ENCODE assay signal across 8 cellular contexts in genomic region chr5:177426566-177427210, GRCh38. TPM values are rescaled to one million over a fixed set of nuclear protein-coding genes. Genes with fewer than 3 reads are reported as not detected.
DNase-seq lines count a peak whose midpoint lies in the region; ATAC-seq and TF ChIP-seq lines count a peak whose summit lies in the region.

GRK6 (plus strand) TSS chr5:177426676; CDS start chr5:177426846, 170 bp downstream.

- H3K4ac ChIP-seq in H9 (ENCODE audit: low read depth, low read length), result no peak within 1 kb of the TSS; the same call in 1 of the 2 replicates

- H3K4me3 ChIP-seq in GM12864 (ENCODE audit: low read depth, low read length) (peak within 1 kb of the TSS; percentile 71), NB4 (ENCODE audit: low read depth, low read length) (peak within 1 kb of the TSS; percentile 96), esophagus (ENCODE audit: low read depth in 1 of 2, low read length in 2 of 2) (peak within 1 kb of the TSS; percentile 84 to 85), urinary bladder (ENCODE audit: low read depth, low read length) (peak within 1 kb of the TSS; percentile 69)
- peak within 1 kb of the TSS; percentile 95 for H3K4me3 ChIP-seq in naive thymus-derived CD4-positive, alpha-beta T cell (ENCODE audit: low read length)

- H2BK120ac ChIP-seq in H9 (ENCODE audit: low read depth, low read length, poor library complexity, severe bottlenecking), result peak within 1 kb of the TSS; percentile 64

- no peaks in the 10 kb centered on the region for H4K20me1 ChIP-seq in H9 (ENCODE audit: control insufficient read depth, insufficient read depth, insufficient read length)

- intact Hi-C loops in naive thymus-derived CD4-positive, alpha-beta T cell (cut with micrococcal nuclease), result loop anchor here (1.0 to 5.0 kb wide), 17 partner anchors 14 to 890 kb away; partner anchors contain the start of genes FAM193B (in 2 of the 2), PDLIM7 (in 2 of the 2), RNF44 (in 2 of the 2) and DDX41 (in 1 of the 2)

- no peak within 1 kb of the TSS for H4K8ac ChIP-seq in H9 (replicated peaks; ENCODE audit: insufficient read length, low read depth, low read length)

- H4K91ac ChIP-seq in H9 (ENCODE audit: insufficient read length, low read depth, low read length), result no peak within 1 kb of the TSS

- H2AK5ac ChIP-seq in H9 (ENCODE audit: insufficient read length, low read length), result peak within 1 kb of the TSS; percentile 33

- H2BK15ac ChIP-seq in H9 (ENCODE audit: low read depth, low read length), result no peak within 1 kb of the TSS

- peak within 1 kb of the TSS; percentile 11 for H2BK12ac ChIP-seq in H9 (ENCODE audit: insufficient read length, low read depth, low read length)

- H3K27ac Mint-ChIP-seq in H9, result peak within 1 kb of the TSS; percentile 96 to 99 (median 98)
- H3K27ac Mint-ChIP-seq in naive thymus-derived CD4-positive, alpha-beta T cell, result peak within 1 kb of the TSS; percentile 92 to 98 (median 96)

- peaks cover 18 to 29% of the 10 kb centered on the region in 2 experiments for H3K4me1 Mint-ChIP-seq in H9
- H3K4me1 Mint-ChIP-seq in naive thymus-derived CD4-positive, alpha-beta T cell, result peaks cover 38 to 61% (median 44%) of the 10 kb centered on the region in 7 donors

- H3K4me2 ChIP-seq in H9 (ENCODE audit: insufficient read depth, insufficient read length, low read length), result peak within 1 kb of the TSS; percentile 78

- TF ChIP-seq POLR2A in NB4 (IDR thresholded peaks at IDR 0.05; ENCODE audit: extremely low read depth, insufficient read length), result no peak

- peak; percentile 2 for ATAC-seq in naive thymus-derived CD4-positive, alpha-beta T cell

- no peak within 1 kb of the TSS for H2BK5ac ChIP-seq in H9 (ENCODE audit: insufficient read length, low read length)

- H3K27me3 ChIP-seq in H9 (ENCODE audit: insufficient read depth, low read length), result no peaks in the 10 kb centered on the region
- H3K27me3 ChIP-seq in esophagus (ENCODE audit: control insufficient read depth in 1 of 2, insufficient read depth in 2 of 2, low read length in 2 of 2), result no peaks in the 10 kb centered on the region
- no peaks in the 10 kb centered on the region for H3K27me3 ChIP-seq in naive thymus-derived CD4-positive, alpha-beta T cell (ENCODE audit: control insufficient read depth in 2 of 2, insufficient read depth in 2 of 2, low read length in 2 of 2)

- peaks cover 2 to 16% (median 16%) of the 10 kb centered on the region in 3 experiments; a peak in 6 of 7 replicates for H3K36me3 Mint-ChIP-seq in H9 (ENCODE audit: insufficient read depth in 1 of 3, low read depth in 3 of 3)
- H3K36me3 Mint-ChIP-seq in naive thymus-derived CD4-positive, alpha-beta T cell, result peaks cover 0 to 27% (median 8%) of the 10 kb centered on the region in 5 donors

- H3K4me3 Mint-ChIP-seq in H9, result peak within 1 kb of the TSS; percentile 81 to 89
- H3K4me3 Mint-ChIP-seq in naive thymus-derived CD4-positive, alpha-beta T cell, result peak within 1 kb of the TSS; percentile 87 to 96 (median 94)

- peak within 1 kb of the TSS; percentile 71 for H3K9ac ChIP-seq in H9 (ENCODE audit: extremely low read depth, insufficient read length, low read length)

- no peak within 1 kb of the TSS for H3T11ph ChIP-seq in H9 (ENCODE audit: low read length)

- H3K27ac ChIP-seq in H9 (ENCODE audit: insufficient read length, low read depth, low read length) (peak within 1 kb of the TSS; percentile 66), esophagus (ENCODE audit: low read depth in 2 of 2, low read length in 1 of 2) (peak within 1 kb of the TSS; percentile 98 to 99), urinary bladder (ENCODE audit: low read depth) (peak within 1 kb of the TSS; percentile 96)
- peak within 1 kb of the TSS; percentile 92 for H3K27ac ChIP-seq in naive thymus-derived CD4-positive, alpha-beta T cell (ENCODE audit: low read depth, low read length)

- H3K56ac ChIP-seq in H9 (ENCODE audit: insufficient read length, low read depth, low read length), result no peak within 1 kb of the TSS

- H3K79me1 ChIP-seq in H9 (ENCODE audit: insufficient read depth, low read depth, low read length, poor library complexity, severe bottlenecking), result no peaks in the 10 kb centered on the region

- H3K14ac ChIP-seq in H9 (ENCODE audit: insufficient read depth, low read length), result peak within 1 kb of the TSS; percentile 98

- H3K9me3 ChIP-seq in H9 (ENCODE audit: control insufficient read depth, low read depth, low read length), result no peaks in the 10 kb centered on the region
- H3K9me3 ChIP-seq in esophagus (ENCODE audit: control insufficient read depth in 2 of 2, insufficient read depth in 1 of 2, low read depth in 1 of 2, low read length in 1 of 2), result no peaks in the 10 kb centered on the region
- H3K9me3 ChIP-seq in naive thymus-derived CD4-positive, alpha-beta T cell (ENCODE audit: control insufficient read depth in 2 of 3, low read length in 3 of 3), result no peaks in the 10 kb centered on the region

- H3K23ac ChIP-seq in H9 (ENCODE audit: insufficient read length, low read depth, low read length), result no peak within 1 kb of the TSS

- H3K36me3 ChIP-seq in esophagus (ENCODE audit: control insufficient read depth in 2 of 2, insufficient read depth in 2 of 2, low read length in 1 of 2), result peaks cover 0 to 3% of the 10 kb centered on the region in 2 donors
- H3K36me3 ChIP-seq in naive thymus-derived CD4-positive, alpha-beta T cell (ENCODE audit: control insufficient read depth in 2 of 3, insufficient read depth in 3 of 3, low read length in 3 of 3), result peaks cover 0 to 11% (median 0%) of the 10 kb centered on the region in 3 experiments
- H3K36me3 ChIP-seq in urinary bladder (ENCODE audit: insufficient read depth), result no peaks in the 10 kb centered on the region

- no peak within 1 kb of the TSS for H2AFZ ChIP-seq in H9 (ENCODE audit: low read length)

- H2BK20ac ChIP-seq in H9 (ENCODE audit: low read depth, low read length, poor library complexity, severe bottlenecking), result peak within 1 kb of the TSS; percentile 86

- H3K79me2 ChIP-seq in H9 (ENCODE audit: insufficient read depth, low read length), result no peaks in the 10 kb centered on the region; the same call in 1 of the 2 replicates

- H3K27me3 Mint-ChIP-seq in H9 (ENCODE audit: low read depth), result peaks cover 5% of the 10 kb centered on the region; the same call in 1 of the 2 replicates
- H3K27me3 Mint-ChIP-seq in naive thymus-derived CD4-positive, alpha-beta T cell, result peaks cover 0 to 3% (median 0%) of the 10 kb centered on the region in 5 donors

- POLR2A ChIA-PET in naive thymus-derived CD4-positive, alpha-beta T cell (lab: Charles Lee), result interaction anchor here (0.8 to 23.7 kb wide), 15 partner anchors 7 to 891 kb away, joined by 3 to 804 read pairs (median 7); partner anchors contain the start of genes F12, PDLIM7, PRR7 and RGS14

- peak within 1 kb of the TSS; percentile 27 for H4K5ac ChIP-seq in H9 (ENCODE audit: insufficient read length, low read depth, low read length)

- no peaks in the 10 kb centered on the region for H3K9me3 Mint-ChIP-seq in H9
- H3K9me3 Mint-ChIP-seq in naive thymus-derived CD4-positive, alpha-beta T cell, result peaks cover 0 to 2% (median 0%) of the 10 kb centered on the region in 11 donors

- WGBS in H9 (ENCODE audit: extremely low coverage, insufficient read length, low lambda C conversion rate), result no CpG with 5 or more reads among the region's 82 CpGs
- 0% methylated on average over 50 to 82 of the region's 82 CpGs for WGBS in esophagus, 2 donors
- WGBS in urinary bladder, result under 1% methylated on average over 82 of the region's 82 CpGs

- H3K18ac ChIP-seq in H9 (ENCODE audit: insufficient read length, low read depth, low read length), result peak within 1 kb of the TSS; percentile 98

- CTCF ChIA-PET in naive thymus-derived CD4-positive, alpha-beta T cell (lab: Charles Lee), result interaction anchor here (1.0 to 10.3 kb wide), 3 partner anchors 21 to 28 kb away, joined by 3 to 116 read pairs (median 91); partner anchors contain the start of gene PFN3

- DNase-seq in GM12864 (ENCODE audit: low read depth) (no peak), H9 (no peak), NB4 (ENCODE audit: low read depth) (peak; percentile 72), activated T-cell treated with anti-CD3 and anti-CD28 coated beads for 4 hours (peak; percentile 51), OCI-M2 (lab: John Stamatoyannopoulos, UW; ENCODE audit: unreplicated experiment) (no peak)
- DNase-seq in naive thymus-derived CD4-positive, alpha-beta T cell, result peak; percentile 51 to 79 (median 72)

- TF ChIP-seq CTCF in GM12864 (IDR thresholded peaks at IDR 0.05; ENCODE audit: low read depth, low read length, missing control alignments) (no peak), H9 (conservative IDR thresholded peaks at IDR 0.05) (no peak), NB4 (IDR thresholded peaks at IDR 0.05; ENCODE audit: low read depth, low read length) (no peak)

- peaks cover 4% of the 10 kb centered on the region for H3K23me2 ChIP-seq in H9 (ENCODE audit: insufficient read length, low read depth, low read length, poor library complexity, severe bottlenecking)

- H3K4me1 ChIP-seq in H9 (ENCODE audit: insufficient read depth, low read length) (no peaks in the 10 kb centered on the region; the same call in 1 of the 2 replicates), esophagus (ENCODE audit: control insufficient read depth in 2 of 2, insufficient read depth in 2 of 2, low read length in 1 of 2) (peaks cover 7 to 30% of the 10 kb centered on the region in 2 donors), urinary bladder (ENCODE audit: insufficient read depth) (peaks cover 2% of the 10 kb centered on the region)
- H3K4me1 ChIP-seq in naive thymus-derived CD4-positive, alpha-beta T cell (ENCODE audit: control insufficient read depth in 2 of 2, insufficient read depth in 2 of 2, low read length in 2 of 2), result peaks cover 34 to 43% of the 10 kb centered on the region in 2 donors

RNA-seq across cellular contexts. Expression of gene GRK6, which starts in this region (rescaled TPM):
- total RNA-seq in H9 (2021) (73.7 and 75.2 TPM in 2 replicates), urinary bladder (13.4 TPM)
- polyA plus RNA-seq in esophagus (10 to 100 TPM; 10.4 to 19.8 TPM), urinary bladder (27.7 TPM)
- total RNA-seq in naive thymus-derived CD4-positive, alpha-beta T cell, result 100 to 1,000 TPM; 161 to 246 (median 200) TPM
- polyA plus RNA-seq in naive thymus-derived CD4-positive, alpha-beta T cell, result 100 to 1,000 TPM in 1 of 2 donors, 10 to 100 TPM in 1; 78.8 to 202 TPM

Comparison
In these comparisons a context has a peak if more than half of its experiments do, and no peak if none do; other contexts are left out.
1. DNase-seq: peak in NB4 (single experiment), activated T-cell treated with anti-CD3 and anti-CD28 coated beads for 4 hours (single experiment) and naive thymus-derived CD4-positive, alpha-beta T cell (9 of 9); none in GM12864 (single experiment), H9 (single experiment) and OCI-M2 (single experiment).
2. Peak in every context shown above with its lines, with median percentiles within 50 percentile points of each other: H3K4me3 ChIP-seq and H3K27ac ChIP-seq.